In the genomic region with DNA sequence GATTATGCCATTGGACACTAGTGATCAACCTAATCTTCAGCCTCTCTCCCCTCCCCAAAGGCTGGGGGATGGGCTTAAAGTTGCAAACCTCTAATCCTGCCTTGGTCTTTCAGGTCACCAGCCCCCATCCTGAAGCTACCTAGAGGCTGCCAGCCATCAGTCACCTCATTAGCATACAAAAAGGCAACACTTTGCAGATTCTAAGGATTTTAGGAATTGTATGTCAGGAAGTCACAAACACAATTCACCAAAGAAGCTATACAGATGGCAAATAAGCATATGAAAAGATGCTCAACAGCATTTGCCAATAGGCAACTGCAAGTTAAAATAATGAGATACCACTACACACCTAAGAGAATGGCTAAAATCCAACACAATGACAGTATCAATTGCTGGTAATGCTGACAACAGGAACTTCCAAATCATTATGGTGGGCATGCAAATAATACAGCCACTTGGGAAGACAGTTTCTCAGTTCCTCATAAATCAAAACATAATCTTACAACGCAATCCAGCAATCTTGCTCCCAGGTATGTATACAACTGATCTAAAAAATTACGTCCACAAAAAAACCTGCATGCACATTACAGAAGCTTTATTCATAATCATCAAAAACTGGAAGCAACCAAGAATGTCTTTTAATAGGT, we compare ENCODE assay signal across 1 cellular context.
TF ChIP-seq lines count a peak whose summit lies in the region.

No MANE protein-coding gene starts in this region.

TF ChIP-seq in WTC11, 78 proteins besides CTCF, POLR2A, EP300 and RAD21 (continued from another document):
- TF ChIP-seq SP1 (CRISPR knock-in tag; conservative IDR thresholded peaks at IDR 0.05): peak; percentile 17; the same call in 1 of the 2 replicates
- TF ChIP-seq, protein P1, sequence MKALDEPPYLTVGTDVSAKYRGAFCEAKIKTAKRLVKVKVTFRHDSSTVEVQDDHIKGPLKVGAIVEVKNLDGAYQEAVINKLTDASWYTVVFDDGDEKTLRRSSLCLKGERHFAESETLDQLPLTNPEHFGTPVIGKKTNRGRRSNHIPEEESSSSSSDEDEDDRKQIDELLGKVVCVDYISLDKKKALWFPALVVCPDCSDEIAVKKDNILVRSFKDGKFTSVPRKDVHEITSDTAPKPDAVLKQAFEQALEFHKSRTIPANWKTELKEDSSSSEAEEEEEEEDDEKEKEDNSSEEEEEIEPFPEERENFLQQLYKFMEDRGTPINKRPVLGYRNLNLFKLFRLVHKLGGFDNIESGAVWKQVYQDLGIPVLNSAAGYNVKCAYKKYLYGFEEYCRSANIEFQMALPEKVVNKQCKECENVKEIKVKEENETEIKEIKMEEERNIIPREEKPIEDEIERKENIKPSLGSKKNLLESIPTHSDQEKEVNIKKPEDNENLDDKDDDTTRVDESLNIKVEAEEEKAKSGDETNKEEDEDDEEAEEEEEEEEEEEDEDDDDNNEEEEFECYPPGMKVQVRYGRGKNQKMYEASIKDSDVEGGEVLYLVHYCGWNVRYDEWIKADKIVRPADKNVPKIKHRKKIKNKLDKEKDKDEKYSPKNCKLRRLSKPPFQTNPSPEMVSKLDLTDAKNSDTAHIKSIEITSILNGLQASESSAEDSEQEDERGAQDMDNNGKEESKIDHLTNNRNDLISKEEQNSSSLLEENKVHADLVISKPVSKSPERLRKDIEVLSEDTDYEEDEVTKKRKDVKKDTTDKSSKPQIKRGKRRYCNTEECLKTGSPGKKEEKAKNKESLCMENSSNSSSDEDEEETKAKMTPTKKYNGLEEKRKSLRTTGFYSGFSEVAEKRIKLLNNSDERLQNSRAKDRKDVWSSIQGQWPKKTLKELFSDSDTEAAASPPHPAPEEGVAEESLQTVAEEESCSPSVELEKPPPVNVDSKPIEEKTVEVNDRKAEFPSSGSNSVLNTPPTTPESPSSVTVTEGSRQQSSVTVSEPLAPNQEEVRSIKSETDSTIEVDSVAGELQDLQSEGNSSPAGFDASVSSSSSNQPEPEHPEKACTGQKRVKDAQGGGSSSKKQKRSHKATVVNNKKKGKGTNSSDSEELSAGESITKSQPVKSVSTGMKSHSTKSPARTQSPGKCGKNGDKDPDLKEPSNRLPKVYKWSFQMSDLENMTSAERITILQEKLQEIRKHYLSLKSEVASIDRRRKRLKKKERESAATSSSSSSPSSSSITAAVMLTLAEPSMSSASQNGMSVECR (CRISPR knock-in tag; IDR thresholded peaks at IDR 0.05; ENCODE audit: borderline replicate concordance): no peak
